8 cellular contexts compared by ENCODE assay signal in genomic region chr1:107750364-107750959, GRCh38.
DNase-seq lines count a peak whose midpoint lies in the region; ATAC-seq, FAIRE-seq and TF ChIP-seq lines count a peak whose summit lies in the region.

No MANE protein-coding gene starts in this region.

- H3K4me1 ChIP-seq in KMS-11 (ENCODE audit: low read depth, poor library complexity, severe bottlenecking) (no peaks in the 10 kb centered on the region), NT2/D1 (ENCODE audit: insufficient read depth, insufficient read length) (no peaks in the 10 kb centered on the region), K562 (replicated peaks in 1 of 2; ENCODE audit: control insufficient read depth in 2 of 2, insufficient read depth in 2 of 2, low read length in 2 of 2) (no peaks in the 10 kb centered on the region)

- peaks cover 14% of the 10 kb centered on the region for H3K36me3 Mint-ChIP-seq in activated T-cell treated with anti-CD3 and anti-CD28 coated beads, Interleukin-2, amount 50 U/mL, for 24 hours (ENCODE audit: low read depth)

- H3K27me3 Mint-ChIP-seq in activated T-cell treated with anti-CD3 and anti-CD28 coated beads, Interleukin-2, amount 50 U/mL, for 24 hours = no peaks in the 10 kb centered on the region

- intact Hi-C loops in K562 (cut with micrococcal nuclease) = no loop called here

- BruUV-seq in K562 (replicated peaks; lab: Mats Ljungman, UMichigan) = no TSS peak

- no peaks in the 10 kb centered on the region for H3K4me1 Mint-ChIP-seq in activated T-cell treated with anti-CD3 and anti-CD28 coated beads, Interleukin-2, amount 50 U/mL, for 24 hours (ENCODE audit: low read depth)

- CTCF ChIA-PET in K562 (lab: Yijun Ruan, JAX; ENCODE audit: low intra/inter-chr PET ratio) = interaction anchor here (0.6 kb wide), 1 partner anchor 132 kb away, joined by 3 read pairs; no protein-coding TSS in a partner anchor

- H3K27ac Mint-ChIP-seq in activated T-cell treated with anti-CD3 and anti-CD28 coated beads, Interleukin-2, amount 50 U/mL, for 24 hours = no peak overlapping the region

- in situ Hi-C loops in K562 (cut with MboI) = no loop called here

- TF ChIP-seq CTCF in KMS-11 (conservative IDR thresholded peaks at IDR 0.05; ENCODE audit: low read depth, low read length) = peak; percentile 69
- TF ChIP-seq CTCF in K562 (IDR thresholded peaks at IDR 0.05 in 2 of 3, conservative IDR thresholded peaks at IDR 0.05 in 1 of 3; ENCODE audit: insufficient read depth in 2 of 3, low read depth in 1 of 3, low read length in 3 of 3) = peak; percentile 55 to 79 (median 73)
- peak; percentile 85 for TF ChIP-seq CTCF in kidney epithelial cell (IDR thresholded peaks at IDR 0.05; ENCODE audit: insufficient read depth, low read length, poor library complexity, severe bottlenecking)

- H4K20me1 ChIP-seq in KMS-11 (ENCODE audit: insufficient read depth) (no peaks in the 10 kb centered on the region), K562 (replicated peaks; ENCODE audit: control insufficient read depth, insufficient read depth, low read length) (no peaks in the 10 kb centered on the region)

- H3K4me3 Mint-ChIP-seq in activated T-cell treated with anti-CD3 and anti-CD28 coated beads, Interleukin-2, amount 50 U/mL, for 24 hours = no peak overlapping the region

- H3K27me3 ChIP-seq in KMS-11 (ENCODE audit: insufficient read depth, low read depth) (no peaks in the 10 kb centered on the region), NT2/D1 (ENCODE audit: insufficient read depth, insufficient read length) (no peaks in the 10 kb centered on the region), K562 (ENCODE audit: control insufficient read depth in 2 of 2, insufficient read depth in 2 of 2, low read length in 2 of 2) (no peaks in the 10 kb centered on the region), kidney epithelial cell (ENCODE audit: control insufficient read depth, insufficient read depth, low read length) (no peaks in the 10 kb centered on the region)

- H3K9me3 ChIP-seq in NT2/D1 (ENCODE audit: insufficient read depth, low read length) (no peaks in the 10 kb centered on the region), K562 (replicated peaks; ENCODE audit: control insufficient read depth, insufficient read depth, low read depth, low read length) (no peaks in the 10 kb centered on the region)

- H3K27ac ChIP-seq in KMS-11 = no peak overlapping the region
- no peak overlapping the region for H3K27ac ChIP-seq in K562 (ENCODE audit: extremely low read depth, low read depth, low read length)

- H3K9ac ChIP-seq in KMS-11 (no peak overlapping the region), NT2/D1 (ENCODE audit: insufficient read length, low read depth) (no peak overlapping the region), K562 (ENCODE audit: insufficient read depth in 1 of 2, low read depth in 2 of 2, low read length in 2 of 2) (no peak overlapping the region)

- ATAC-seq in K562 (peak; percentile 89), HG03045 (IDR thresholded peaks at IDR 0.05; ENCODE audit: unreplicated experiment) (no peak)

- no peaks in the 10 kb centered on the region for H3K9me3 Mint-ChIP-seq in activated T-cell treated with anti-CD3 and anti-CD28 coated beads, Interleukin-2, amount 50 U/mL, for 24 hours

- 1% methylated on average over 6 of the region's 6 CpGs for WGBS in K562 (ENCODE audit: insufficient coverage, low coverage, missing lambda C conversion rate)

- H2AFZ ChIP-seq in KMS-11 (ENCODE audit: low read depth) (no peak overlapping the region), K562 (ENCODE audit: low read depth, low read length) (no peak overlapping the region)

- H3K36me3 ChIP-seq in KMS-11 (ENCODE audit: insufficient read depth) = no peaks in the 10 kb centered on the region
- no peaks in the 10 kb centered on the region for H3K36me3 ChIP-seq in NT2/D1 (ENCODE audit: insufficient read depth, insufficient read length, low read length)
- no peaks in the 10 kb centered on the region for H3K36me3 ChIP-seq in K562 (ENCODE audit: control insufficient read depth, insufficient read depth, low read length)
- H3K36me3 ChIP-seq in kidney epithelial cell (ENCODE audit: control insufficient read depth, insufficient read depth, low read length) = no peaks in the 10 kb centered on the region

- no peak overlapping the region for H3K4me2 ChIP-seq in KMS-11
- no peak overlapping the region for H3K4me2 ChIP-seq in K562 (ENCODE audit: insufficient read depth, low read length)

- TF ChIP-seq EP300 in K562 (IDR thresholded peaks at IDR 0.05; ENCODE audit: low read length) = no peak

- peak; percentile 33 for DNase-seq in activated T-cell treated with anti-CD3 and anti-CD28 coated beads, Interleukin-2, amount 50 U/mL, for 24 hours
- no peak for DNase-seq in activated T-cell treated with anti-CD3 and anti-CD28 coated beads for 4 hours
- DNase-seq in NT2/D1 (ENCODE audit: low read depth, low spot score) = peak; percentile 66
- peak; percentile 39 to 77 (median 48) for DNase-seq in K562 (ENCODE audit: extremely low read depth in 1 of 4, low spot score in 3 of 4)
- DNase-seq in kidney epithelial cell (ENCODE audit: low read depth) = peak; percentile 18
- peak; percentile 31 for DNase-seq in stimulated activated CD8-positive, alpha-beta memory T cell treated with anti-CD3 and anti-CD28 coated beads, Interleukin-4, amount 100 ng/mL, for 24 hours (ENCODE audit: low read depth)

- H3K9me1 ChIP-seq in K562 (ENCODE audit: control insufficient read depth, insufficient read depth, low read length) = no peaks in the 10 kb centered on the region

- peak; percentile 55 for FAIRE-seq in K562 (lab: Jason Lieb, UNC)

- no peak for TF ChIP-seq POLR2A in K562 (conservative IDR thresholded peaks at IDR 0.05)

- POLR2A ChIA-PET in K562 (lab: Yijun Ruan, JAX) = interaction anchor here (1.0 kb wide), 1 partner anchor 19 kb away, joined by 4 read pairs; no protein-coding TSS in a partner anchor

- peak; percentile 68 to 79 for TF ChIP-seq RAD21 in K562 (CRISPR knock-in tag; conservative IDR thresholded peaks at IDR 0.05 in 1 of 2, IDR thresholded peaks at IDR 0.05 in 1 of 2)

- H3K4me3 ChIP-seq in KMS-11 (IDR thresholded peaks at IDR 0.05; ENCODE audit: insufficient read depth, low read depth, low read length) = no peak overlapping the region
- H3K4me3 ChIP-seq in NT2/D1 (ENCODE audit: insufficient read length, low read depth) = no peak overlapping the region
- H3K4me3 ChIP-seq in K562 = no peak overlapping the region
- H3K4me3 ChIP-seq in kidney epithelial cell (ENCODE audit: low read depth, low read length) = no peak overlapping the region

- H3K79me2 ChIP-seq in KMS-11 (ENCODE audit: insufficient read depth, low read depth) = no peaks in the 10 kb centered on the region
- H3K79me2 ChIP-seq in K562 (ENCODE audit: control insufficient read depth, insufficient read depth, low read length) = no peaks in the 10 kb centered on the region

TF ChIP-seq in K562, 482 proteins besides CTCF, POLR2A, EP300 and RAD21 (continues in another document):
- TF ChIP-seq THAP7 (CRISPR knock-in tag; IDR thresholded peaks at IDR 0.05) (no peak), ZBTB9 (CRISPR knock-in tag; IDR thresholded peaks at IDR 0.05) (no peak), CXXC5 (CRISPR knock-in tag; IDR thresholded peaks at IDR 0.05) (no peak), THRA (IDR thresholded peaks at IDR 0.05) (no peak), MAFK (IDR thresholded peaks at IDR 0.05; ENCODE audit: low read length) (no peak), ATF3 (IDR thresholded peaks at IDR 0.05) (peak; percentile 14; the same call in 1 of the 2 replicates), ATF3 (CRISPR knock-in tag; conservative IDR thresholded peaks at IDR 0.05) (no peak), SMC3 (conservative IDR thresholded peaks at IDR 0.05; ENCODE audit: insufficient read depth, low read depth, low read length) (peak; percentile 35; the same call in 1 of the 2 replicates), GATAD2B (IDR thresholded peaks at IDR 0.05; ENCODE audit: borderline replicate concordance) (no peak), ESRRB (CRISPR knock-in tag; IDR thresholded peaks at IDR 0.05; ENCODE audit: borderline replicate concordance) (no peak), ZNF668 (CRISPR knock-in tag; IDR thresholded peaks at IDR 0.05) (no peak), ZNF644 (tag; IDR thresholded peaks at IDR 0.05; ENCODE audit: low read depth) (no peak)
